Comparison of ENCODE assay signal across 23 cellular contexts in genomic region chr9:127170652-127171051, GRCh38. TPM values are rescaled to one million over a fixed set of nuclear protein-coding genes. Genes with fewer than 3 reads are reported as not detected.
DNase-seq lines count a peak whose midpoint lies in the region; ATAC-seq, FAIRE-seq and TF ChIP-seq lines count a peak whose summit lies in the region.
"Had no signal": no experiment of that assay in that cellular context is flagged by ENCODE, and none has a peak within 500 bp of the region (broad histone marks: within the 10 kb centered on the region; RNA-seq: fewer than 3 reads in every experiment).

No MANE protein-coding gene starts in this region.

- H3K36me3 Mint-ChIP-seq in effector memory CD8-positive, alpha-beta T cell (ENCODE audit: insufficient read depth): no peaks in the 10 kb centered on the region
- H3K36me3 Mint-ChIP-seq: mesothelial cell of epicardium; natural killer cell treated with Interleukin-12 subunit alpha and Interleukin-12 subunit beta and Interleukin-15 and Interleukin-18, amount 100 ng/mL, for 72 hours had no signal

- H2AFZ ChIP-seq in K562 (ENCODE audit: low read depth, low read length): no peak overlapping the region

- H3K4me1 Mint-ChIP-seq in effector memory CD8-positive, alpha-beta T cell (ENCODE audit: low read depth in 2 of 2): no peaks in the 10 kb centered on the region
- H3K4me1 Mint-ChIP-seq: activated naive CD8-positive, alpha-beta T cell treated with anti-CD3 and anti-CD28 coated beads, Interleukin-2, amount 50 U/mL, for 24 hours had no signal

- H3K27me3 Mint-ChIP-seq in effector memory CD8-positive, alpha-beta T cell: no peaks in the 10 kb centered on the region
- H3K27me3 Mint-ChIP-seq: activated naive CD8-positive, alpha-beta T cell treated with anti-CD3 and anti-CD28 coated beads, Interleukin-2, amount 50 U/mL, for 24 hours; CD4-positive, alpha-beta T cell; natural killer cell treated with Interleukin-12 subunit alpha and Interleukin-12 subunit beta and Interleukin-15 and Interleukin-18, amount 100 ng/mL, for 72 hours had no signal

- intact Hi-C loops in K562 (cut with micrococcal nuclease): no loop called here
- intact Hi-C loops in ovary (cut with DNase I): no loop called here

- peak overlapping the region in 1 of 11 experiments; percentile 33; a peak in 3 of 22 replicates for H3K9ac ChIP-seq in BLaER1 treated with 17β-estradiol and CSF1 and Interleukin-3, amounts not matched to agents 10 nM and 100 nM
- H3K9ac ChIP-seq in K562 (ENCODE audit: insufficient read depth in 1 of 2, low read depth in 2 of 2, low read length in 2 of 2): no peak overlapping the region
- H3K9ac ChIP-seq: KMS-11 had no signal

- peaks cover 23 to 99% (median 81%) of the 10 kb centered on the region in 10 experiments for H3K4me1 ChIP-seq in BLaER1 treated with 17β-estradiol and CSF1 and Interleukin-3, amounts not matched to agents 10 nM and 100 nM
- H3K4me1 ChIP-seq in K562 (replicated peaks in 1 of 2; ENCODE audit: control insufficient read depth in 2 of 2, insufficient read depth in 2 of 2, low read length in 2 of 2): peaks cover 13 to 26% of the 10 kb centered on the region in 2 experiments; a peak in 3 of 5 replicates
- peaks cover 6% of the 10 kb centered on the region for H3K4me1 ChIP-seq in ovary (ENCODE audit: insufficient read depth)
- H3K4me1 ChIP-seq: left lung had no signal

- no peak for TF ChIP-seq EP300 in K562 (IDR thresholded peaks at IDR 0.05; ENCODE audit: low read length)
- no peak for TF ChIP-seq EP300 in ovary (IDR thresholded peaks at IDR 0.05)

- H4K20me1 ChIP-seq in BLaER1 treated with 17β-estradiol and CSF1 and Interleukin-3, amounts not matched to agents 10 nM and 100 nM: no peaks in the 10 kb centered on the region
- 0 out of 2 replicates have a peak, but pooled peaks cover 3% of the 10 kb centered on the region for H4K20me1 ChIP-seq in K562 (replicated peaks; ENCODE audit: control insufficient read depth, insufficient read depth, low read length)

- H3K4me3 Mint-ChIP-seq in effector memory CD8-positive, alpha-beta T cell: no peak overlapping the region
- H3K4me3 Mint-ChIP-seq: activated naive CD8-positive, alpha-beta T cell treated with anti-CD3 and anti-CD28 coated beads, Interleukin-2, amount 50 U/mL, for 24 hours; CD4-positive, alpha-beta T cell; mesothelial cell of epicardium; natural killer cell treated with Interleukin-12 subunit alpha and Interleukin-12 subunit beta and Interleukin-15 and Interleukin-18, amount 100 ng/mL, for 72 hours had no signal

- H3K27me3 ChIP-seq in BLaER1 treated with 17β-estradiol and CSF1 and Interleukin-3, amounts not matched to agents 10 nM and 100 nM: peaks cover 0 to 20% (median 0%) of the 10 kb centered on the region in 11 experiments; a peak in 4 of 22 replicates
- H3K27me3 ChIP-seq in K562 (ENCODE audit: control insufficient read depth in 2 of 2, insufficient read depth in 2 of 2, low read length in 2 of 2) (peaks cover 0 to 4% of the 10 kb centered on the region in 2 experiments; a peak in 1 of 5 replicates), ovary (no peaks in the 10 kb centered on the region)
- H3K27me3 ChIP-seq: brain microvascular endothelial cell, left lung had no signal

- H3K9me3 Mint-ChIP-seq in effector memory CD8-positive, alpha-beta T cell: no peaks in the 10 kb centered on the region
- H3K9me3 Mint-ChIP-seq: activated naive CD8-positive, alpha-beta T cell treated with anti-CD3 and anti-CD28 coated beads, Interleukin-2, amount 50 U/mL, for 24 hours; activated T-helper 2 cell treated with anti-CD3 and anti-CD28 coated beads, Interferon-gamma antibody, Interleukin-2, Interleukin-4, amounts not matched to agents 10 μg/mL and 5 μg/mL and 100 μg/mL, durations not matched to agents 14 hours and 24 hours and 36 hours; CD4-positive, alpha-beta T cell; mesothelial cell of epicardium; natural killer cell treated with Interleukin-12 subunit alpha and Interleukin-12 subunit beta and Interleukin-15 and Interleukin-18, amount 100 ng/mL, for 72 hours had no signal

- H3K36me3 ChIP-seq in BLaER1 treated with 17β-estradiol and CSF1 and Interleukin-3, amounts not matched to agents 10 nM and 100 nM: no peaks in the 10 kb centered on the region
- H3K36me3 ChIP-seq in K562 (ENCODE audit: control insufficient read depth, insufficient read depth, low read length) (no peaks in the 10 kb centered on the region), ovary (no peaks in the 10 kb centered on the region)
- H3K36me3 ChIP-seq: brain microvascular endothelial cell, left lung had no signal

- H3K79me2 ChIP-seq in K562 (ENCODE audit: control insufficient read depth, insufficient read depth, low read length): no peaks in the 10 kb centered on the region

- TF ChIP-seq CTCF in GM13977 (IDR thresholded peaks at IDR 0.05; ENCODE audit: extremely low read depth, insufficient read depth, missing control alignments) (no peak), K562 (IDR thresholded peaks at IDR 0.05 in 2 of 3, conservative IDR thresholded peaks at IDR 0.05 in 1 of 3; ENCODE audit: insufficient read depth in 2 of 3, low read depth in 1 of 3, low read length in 3 of 3) (no peak), ovary (IDR thresholded peaks at IDR 0.05) (no peak)

- 35% methylated on average over 2 of the region's 2 CpGs for WGBS in K562 (ENCODE audit: insufficient coverage, low coverage, missing lambda C conversion rate)
- 84 to 90% (median 89%) methylated on average over 2 of the region's 2 CpGs for WGBS in ovary, 3 donors

- DNase-seq in GM13977 (ENCODE audit: low spot score) (peak; percentile 40), K562 (ENCODE audit: extremely low read depth in 1 of 4, low spot score in 3 of 4) (no peak), ovary (peak in 4 of 5 donors; percentile 4 to 21 (median 12)), amygdala (lab: John Stamatoyannopoulos, UW) (no peak)
- no peak for DNase-seq in effector memory CD8-positive, alpha-beta T cell
- DNase-seq: activated naive CD8-positive, alpha-beta T cell treated with anti-CD3 and anti-CD28 coated beads, Interleukin-2, amount 50 U/mL, for 24 hours; brain microvascular endothelial cell; CD4-positive, alpha-beta T cell; cortex of kidney; glutamatergic neuron; left lung; MV-4-11; NCI-H2029 treated with DMSO at 0.1 percent for 48 hours; NCI-H345; NCI-H82 had no signal

- peak overlapping the region in 5 of 11 experiments; percentile 8 to 98 (median 96); a peak in 9 of 22 replicates for H3K27ac ChIP-seq in BLaER1 treated with 17β-estradiol and CSF1 and Interleukin-3, amounts not matched to agents 10 nM and 100 nM
- H3K27ac ChIP-seq in K562 (ENCODE audit: extremely low read depth, low read depth, low read length): no peak overlapping the region
- H3K27ac ChIP-seq in ovary: no peak overlapping the region
- H3K27ac ChIP-seq: brain microvascular endothelial cell, KMS-11, left lung had no signal

- no TSS peak for BruUV-seq in K562 (replicated peaks; lab: Mats Ljungman, UMichigan)

- H3K27ac Mint-ChIP-seq in effector memory CD8-positive, alpha-beta T cell: no peak overlapping the region
- H3K27ac Mint-ChIP-seq: activated naive CD8-positive, alpha-beta T cell treated with anti-CD3 and anti-CD28 coated beads, Interleukin-2, amount 50 U/mL, for 24 hours; activated T-helper 2 cell treated with anti-CD3 and anti-CD28 coated beads, Interferon-gamma antibody, Interleukin-2, Interleukin-4, amounts not matched to agents 10 μg/mL and 5 μg/mL and 100 μg/mL, durations not matched to agents 14 hours and 24 hours and 36 hours; CD4-positive, alpha-beta T cell; mesothelial cell of epicardium; natural killer cell treated with Interleukin-12 subunit alpha and Interleukin-12 subunit beta and Interleukin-15 and Interleukin-18, amount 100 ng/mL, for 72 hours had no signal

- H3K9me3 ChIP-seq in BLaER1 treated with 17β-estradiol and CSF1 and Interleukin-3, amounts not matched to agents 10 nM and 100 nM (replicated peaks in 1 of 11): no peaks in the 10 kb centered on the region
- H3K9me3 ChIP-seq in K562 (replicated peaks; ENCODE audit: control insufficient read depth, insufficient read depth, low read depth, low read length): no peaks in the 10 kb centered on the region
- no peaks in the 10 kb centered on the region for H3K9me3 ChIP-seq in ovary
- H3K9me3 ChIP-seq: left lung had no signal

- H3K4me2 ChIP-seq in BLaER1 treated with 17β-estradiol and CSF1 and Interleukin-3, amounts not matched to agents 10 nM and 100 nM: peak overlapping the region in 9 of 11 experiments; percentile 13 to 95 (median 75); a peak in 18 of 22 replicates
- H3K4me2 ChIP-seq in K562 (ENCODE audit: insufficient read depth, low read length): no peak overlapping the region
- H3K4me2 ChIP-seq: KMS-11 had no signal

- peak; percentile 54 for FAIRE-seq in K562 (lab: Jason Lieb, UNC)

- CTCF ChIA-PET in K562 (lab: Yijun Ruan, JAX; ENCODE audit: low intra/inter-chr PET ratio): no interaction called here

- ATAC-seq in K562 (no peak), HG03159 (IDR thresholded peaks at IDR 0.05; ENCODE audit: unreplicated experiment) (no peak)
- no peak for ATAC-seq in effector memory CD8-positive, alpha-beta T cell (replicated peaks)
- ATAC-seq: activated naive CD8-positive, alpha-beta T cell treated with anti-CD3 and anti-CD28 coated beads, Interleukin-2, amount 50 U/mL, for 24 hours; left lung; natural killer cell treated with Interleukin-12 subunit alpha and Interleukin-12 subunit beta and Interleukin-15 and Interleukin-18, amount 100 ng/mL, for 72 hours; Right ventricle myocardium inferior had no signal

- no peak overlapping the region for H3K4me3 ChIP-seq in BLaER1 treated with 17β-estradiol and CSF1 and Interleukin-3, amounts not matched to agents 10 nM and 100 nM
- H3K4me3 ChIP-seq in K562: no peak overlapping the region
- no peak overlapping the region for H3K4me3 ChIP-seq in ovary
- H3K4me3 ChIP-seq: left lung had no signal

- POLR2A ChIA-PET in K562 (lab: Yijun Ruan, JAX): interaction anchor here (1.5 kb wide), 1 partner anchor 17 kb away, joined by 3 read pairs; no protein-coding TSS in a partner anchor

- in situ Hi-C loops in GM13977 (cut with MboI; ENCODE audit: low pct_unique_long_range_greater_than_20kb, low sequenced_read_pairs, unreplicated experiment) (no loop called here), K562 (cut with MboI) (no loop called here)

- no peak for TF ChIP-seq RAD21 in K562 (CRISPR knock-in tag; conservative IDR thresholded peaks at IDR 0.05 in 1 of 2, IDR thresholded peaks at IDR 0.05 in 1 of 2)

- TF ChIP-seq POLR2A in K562 (conservative IDR thresholded peaks at IDR 0.05) (no peak), ovary (IDR thresholded peaks at IDR 0.05) (no peak)

- H3K9me1 ChIP-seq in K562 (ENCODE audit: control insufficient read depth, insufficient read depth, low read length): no peaks in the 10 kb centered on the region

RNA-seq across cellular contexts. Expression of gene ANGPTL2, which starts 48.2 kb away (rescaled TPM):
- not detected in 2 replicates for total RNA-seq in K562 (2011; cell fraction: chromatin; rRNA removed; ENCODE audit: low replicate concordance)
- not detected in 2 replicates for total RNA-seq in K562 (2011; cell fraction: nucleolus; rRNA removed)
- total RNA-seq in K562 (2011; cell fraction: nucleoplasm; rRNA removed): not detected in 2 replicates
- total RNA-seq in K562 (2014; rRNA removed) (not detected in 2 replicates), K562 (2014; rRNA removed; fragmentation: Illumina TruSeq; extraction: Trizol) (not detected in 2 replicates), K562 (2015; rRNA removed; fragmentation: Illumina TruSeq; extraction: Trizol) (not detected in 2 replicates), K562 (2021) (not detected in 2 replicates), ovary (100 to 1,000 TPM in 1 of 7 donors, 10 to 100 TPM in 5, 1 to 10 TPM in 1; 9.8 to 108 (median 64.1) TPM)
- polyA plus RNA-seq in K562 (2011; rRNA removed) (not detected in 2 replicates), K562 (2014; fragmentation: Illumina TruSeq; extraction: Trizol) (not detected in 2 replicates), K562 (2014; fragmentation: Nextera tagmentation; extraction: Ambion mirVana) (not detected), K562 (2014; rRNA removed) (not detected in 2 replicates), ovary (100 to 1,000 TPM in 1 of 2 donors, 10 to 100 TPM in 1; 27.5 to 114 TPM)
- polyA plus RNA-seq in K562 (2011; cell fraction: cytosol; rRNA removed): 0.01 TPM in 1 of 2 replicates, not detected in the other
- polyA plus RNA-seq in K562 (2011; cell fraction: nucleus; rRNA removed): not detected in 2 replicates
- 0.03 TPM in 1 of 2 replicates, not detected in the other for polyA plus RNA-seq in K562 (2012)
- not detected in 2 replicates for polyA minus RNA-seq in K562 (2011; rRNA and poly(A)+ RNA removed)
- polyA minus RNA-seq in K562 (2011; cell fraction: cytosol; rRNA and poly(A)+ RNA removed): not detected in 2 replicates
- polyA minus RNA-seq in K562 (2011; cell fraction: nucleus; rRNA and poly(A)+ RNA removed): not detected in 2 replicates
- total RNA-seq: activated T-helper 2 cell treated with anti-CD3 and anti-CD28 coated beads, Interferon-gamma antibody, Interleukin-2, Interleukin-4, amounts not matched to agents 10 μg/mL and 5 μg/mL and 100 μg/mL, durations not matched to agents 14 hours and 24 hours and 36 hours; CD4-positive, alpha-beta T cell; natural killer cell treated with Interleukin-12 subunit alpha and Interleukin-12 subunit beta and Interleukin-15 and Interleukin-18, amount 100 ng/mL, for 72 hours; OCI-LY7 had no signal

Comparison
In these comparisons a context has a peak if more than half of its experiments do, and no peak if none do; other contexts are left out.
1. DNase-seq: peak in GM13977 (single experiment) and ovary (4 of 5); none in K562 (0 of 4), amygdala (0 of 56) and effector memory CD8-positive, alpha-beta T cell (0 of 3).
2. RNA of gene ANGPTL2, which starts 48.2 kb away (total RNA-seq): 9.8 to 108 TPM in ovary; not detected in K562; every median in the first group is over 4 times any median in the second.